Comparison of ENCODE assay signal across 16 cellular contexts in genomic region chr11:119778391-119779194, GRCh38. TPM values are rescaled to one million over a fixed set of nuclear protein-coding genes. Genes with fewer than 3 reads are reported as not detected.
A peak's percentile ranks its signal among the peaks of the same experiment; 100 is the strongest.
DNase-seq lines count a peak whose midpoint lies in the region; ATAC-seq and TF ChIP-seq lines count a peak whose summit lies in the region.
"Had no signal": no experiment of that assay in that cellular context is flagged by ENCODE, and none has a peak within 500 bp of the region (broad histone marks: within the 10 kb centered on the region; RNA-seq: fewer than 3 reads in every experiment).

No MANE protein-coding gene starts in this region.

- peaks cover 17% of the 10 kb centered on the region for H3K27me3 Mint-ChIP-seq in activated naive CD4-positive, alpha-beta T cell treated with anti-CD3 and anti-CD28 coated beads for 36 hours (ENCODE audit: low read depth)
- peaks cover 23 to 32% of the 10 kb centered on the region in 2 donors for H3K27me3 Mint-ChIP-seq in natural killer cell treated with Interleukin-12 subunit alpha and Interleukin-12 subunit beta and Interleukin-15 and Interleukin-18, amount 100 ng/mL, for 72 hours

- H3K4me3 ChIP-seq in heart left ventricle (no peak overlapping the region), right atrium auricular region (no peak overlapping the region)
- H3K4me3 ChIP-seq: HAP-1 had no signal

- peak overlapping the region; percentile 2 to 95 (median 82) for H3K27ac ChIP-seq in heart left ventricle
- peak overlapping the region; percentile 73 to 74 for H3K27ac ChIP-seq in right atrium auricular region
- H3K27ac ChIP-seq: 22Rv1 had no signal

- TF ChIP-seq CTCF in heart left ventricle (IDR thresholded peaks at IDR 0.05) (no peak), right atrium auricular region (IDR thresholded peaks at IDR 0.05) (no peak)

- TF ChIP-seq POLR2A in heart left ventricle (IDR thresholded peaks at IDR 0.05) = no peak

- WGBS in heart left ventricle, 4 donors = 47 to 65% (median 54%) methylated on average over 14 to 15 of the region's 15 CpGs

- CTCF ChIA-PET in activated naive CD4-positive, alpha-beta T cell treated with anti-CD3 and anti-CD28 coated beads for 36 hours (lab: Charles Lee) = no interaction called here

- intact Hi-C loops in heart left ventricle (cut with DNase I) = loop anchor here in 3 of 10 donors (1.0 to 2.0 kb wide), 2 partner anchors 112 to 113 kb away; no protein-coding TSS in a partner anchor
- intact Hi-C loops in activated naive CD4-positive, alpha-beta T cell treated with anti-CD3 and anti-CD28 coated beads for 36 hours (cut with micrococcal nuclease) = no loop called here

- no peaks in the 10 kb centered on the region for H3K36me3 ChIP-seq in heart left ventricle
- H3K36me3 ChIP-seq in right atrium auricular region = no peaks in the 10 kb centered on the region
- H3K36me3 ChIP-seq: HAP-1 had no signal

- H3K9me3 Mint-ChIP-seq in activated naive CD4-positive, alpha-beta T cell treated with anti-CD3 and anti-CD28 coated beads for 36 hours = no peaks in the 10 kb centered on the region
- no peaks in the 10 kb centered on the region for H3K9me3 Mint-ChIP-seq in natural killer cell treated with Interleukin-12 subunit alpha and Interleukin-12 subunit beta and Interleukin-15 and Interleukin-18, amount 100 ng/mL, for 72 hours
- H3K9me3 Mint-ChIP-seq: CD8-positive, alpha-beta T cell had no signal

- H3K36me3 Mint-ChIP-seq in activated naive CD4-positive, alpha-beta T cell treated with anti-CD3 and anti-CD28 coated beads for 36 hours (ENCODE audit: low read depth) = no peaks in the 10 kb centered on the region
- H3K36me3 Mint-ChIP-seq in natural killer cell treated with Interleukin-12 subunit alpha and Interleukin-12 subunit beta and Interleukin-15 and Interleukin-18, amount 100 ng/mL, for 72 hours = no peaks in the 10 kb centered on the region
- H3K36me3 Mint-ChIP-seq: CD14-positive monocyte; CD8-positive, alpha-beta T cell had no signal

- ATAC-seq in heart left ventricle = peak; percentile 41 to 55 (median 50)
- no peak for ATAC-seq in HG03521 (IDR thresholded peaks at IDR 0.05; ENCODE audit: unreplicated experiment)
- no peak for ATAC-seq in natural killer cell treated with Interleukin-12 subunit alpha and Interleukin-12 subunit beta and Interleukin-15 and Interleukin-18, amount 100 ng/mL, for 72 hours
- ATAC-seq: CD8-positive, alpha-beta T cell had no signal

- H3K9me3 ChIP-seq in heart left ventricle (peaks cover 0 to 2% (median 0%) of the 10 kb centered on the region in 12 donors), right atrium auricular region (no peaks in the 10 kb centered on the region)
- H3K9me3 ChIP-seq: HAP-1 had no signal

- no peaks in the 10 kb centered on the region for H3K4me1 Mint-ChIP-seq in activated naive CD4-positive, alpha-beta T cell treated with anti-CD3 and anti-CD28 coated beads for 36 hours (ENCODE audit: low read depth)
- no peaks in the 10 kb centered on the region for H3K4me1 Mint-ChIP-seq in natural killer cell treated with Interleukin-12 subunit alpha and Interleukin-12 subunit beta and Interleukin-15 and Interleukin-18, amount 100 ng/mL, for 72 hours (ENCODE audit: low read depth in 2 of 2)
- H3K4me1 Mint-ChIP-seq: CD14-positive monocyte had no signal

- H3K27ac Mint-ChIP-seq in activated naive CD4-positive, alpha-beta T cell treated with anti-CD3 and anti-CD28 coated beads for 36 hours = no peak overlapping the region
- no peak overlapping the region for H3K27ac Mint-ChIP-seq in natural killer cell treated with Interleukin-12 subunit alpha and Interleukin-12 subunit beta and Interleukin-15 and Interleukin-18, amount 100 ng/mL, for 72 hours
- H3K27ac Mint-ChIP-seq: CD14-positive monocyte; CD8-positive, alpha-beta T cell had no signal

- H3K27me3 ChIP-seq in heart left ventricle = peaks cover 0 to 3% (median 0%) of the 10 kb centered on the region in 9 donors
- H3K27me3 ChIP-seq in right atrium auricular region = no peaks in the 10 kb centered on the region

- H3K4me1 ChIP-seq in heart left ventricle (peaks cover 0 to 49% (median 15%) of the 10 kb centered on the region in 12 donors), right atrium auricular region (peaks cover 0 to 42% of the 10 kb centered on the region in 2 donors)
- H3K4me1 ChIP-seq: HAP-1 had no signal

- H3K4me3 Mint-ChIP-seq in activated naive CD4-positive, alpha-beta T cell treated with anti-CD3 and anti-CD28 coated beads for 36 hours = no peak overlapping the region
- no peak overlapping the region for H3K4me3 Mint-ChIP-seq in natural killer cell treated with Interleukin-12 subunit alpha and Interleukin-12 subunit beta and Interleukin-15 and Interleukin-18, amount 100 ng/mL, for 72 hours
- H3K4me3 Mint-ChIP-seq: CD14-positive monocyte; CD8-positive, alpha-beta T cell had no signal

- DNase-seq in NCI-H2171 treated with DMSO at 0.1 percent for 48 hours (lab: John Stamatoyannopoulos, UW) (peak; percentile 16), NCI-H2171 (lab: John Stamatoyannopoulos, UW) (no peak), heart left ventricle (peak in 1 of 5 donors; percentile 37), right atrium auricular region (ENCODE audit: low spot score) (no peak)
- DNase-seq in activated naive CD4-positive, alpha-beta T cell treated with anti-CD3 and anti-CD28 coated beads for 36 hours = no peak
- no peak for DNase-seq in stimulated activated CD4-positive, alpha-beta T cell treated with anti-CD3 and anti-CD28 coated beads, Interleukin-12 subunit alpha, Interleukin-12 subunit beta, amount 100 ng/mL, for 4 hours
- no peak for DNase-seq in natural killer cell treated with Interleukin-12 subunit alpha and Interleukin-12 subunit beta and Interleukin-15 and Interleukin-18, amount 100 ng/mL, for 72 hours (ENCODE audit: low spot score)
- DNase-seq: CD8-positive, alpha-beta T cell; COR-L47; DND-41; GDM1; GOT3 had no signal

RNA-seq across cellular contexts. Expression of gene NECTIN1, which starts 49.6 kb away (rescaled TPM):
- total RNA-seq in heart left ventricle (10 to 100 TPM in 8 of 9 donors, 1 to 10 TPM in 1; 7.2 to 28.6 (median 19.5) TPM), right atrium auricular region (1 to 10 TPM; 4.0 to 4.4 TPM)
- polyA plus RNA-seq in heart left ventricle = 10 to 100 TPM in 1 of 2 donors, 1 to 10 TPM in 1; 5.8 to 18.5 TPM
- total RNA-seq in activated naive CD4-positive, alpha-beta T cell treated with anti-CD3 and anti-CD28 coated beads for 36 hours = 1 to 10 TPM; 2.0 to 2.5 TPM
- total RNA-seq in natural killer cell treated with Interleukin-12 subunit alpha and Interleukin-12 subunit beta and Interleukin-15 and Interleukin-18, amount 100 ng/mL, for 72 hours = 1 to 10 TPM; 2.3 to 2.6 TPM

Comparison
In these comparisons a context has a peak if more than half of its experiments do, and no peak if none do; other contexts are left out.
1. ATAC-seq: peak in heart left ventricle (4 of 4); none in HG03521 (single experiment) and natural killer cell treated with Interleukin-12 subunit alpha and Interleukin-12 subunit beta and Interleukin-15 and Interleukin-18, amount 100 ng/mL, for 72 hours (0 of 2).